10 cellular contexts compared by ENCODE assay signal in the genomic region with DNA sequence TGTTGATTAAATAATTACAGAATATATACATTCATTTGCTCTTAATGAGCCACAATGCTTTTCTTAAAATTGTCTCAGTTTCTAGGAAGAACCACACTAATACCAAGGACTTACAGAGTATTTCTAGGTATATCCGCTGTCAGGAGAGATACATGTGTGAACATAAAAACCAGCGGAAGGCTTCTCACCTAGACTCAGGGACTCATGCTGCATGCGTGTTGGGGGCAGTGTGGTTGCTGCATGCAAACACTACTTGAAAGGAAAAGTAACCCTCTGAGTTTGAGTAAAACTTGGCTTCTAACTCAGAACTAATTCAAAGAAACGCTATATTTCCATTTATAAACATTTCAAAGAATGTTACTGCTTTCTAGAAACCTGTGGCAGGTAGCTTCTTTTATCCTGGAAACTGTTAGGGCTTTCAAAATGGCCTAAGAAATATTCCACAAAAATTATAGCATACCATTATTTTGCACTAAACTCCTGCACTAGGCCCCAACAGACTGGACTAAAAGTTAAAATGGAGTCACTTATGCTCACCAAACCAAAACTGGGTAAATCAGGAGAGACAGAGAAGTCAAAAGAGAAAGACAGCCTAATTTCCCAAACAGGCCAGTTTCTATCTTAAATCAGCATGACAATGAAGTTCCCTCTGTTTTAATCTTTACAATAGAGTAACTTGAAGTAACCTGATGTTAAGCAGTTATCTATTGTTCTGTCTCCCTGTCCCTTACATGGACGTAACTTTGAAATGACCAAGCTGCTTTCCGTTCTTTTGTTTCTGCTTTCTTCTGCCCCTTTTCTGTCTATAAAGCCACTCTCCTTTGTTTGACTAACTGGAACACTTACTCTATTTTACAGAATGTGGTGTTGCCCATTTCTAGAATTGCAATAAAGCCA.
A peak's percentile ranks its signal among the peaks of the same experiment; 100 is the strongest.
DNase-seq lines count a peak whose midpoint lies in the region; ATAC-seq and TF ChIP-seq lines count a peak whose summit lies in the region.
"Had no signal": no experiment of that assay in that cellular context is flagged by ENCODE, and none has a peak within 500 bp of the region (broad histone marks: within the 10 kb centered on the region; RNA-seq: fewer than 3 reads in every experiment).

No MANE protein-coding gene starts in this region.

- H3K27ac Mint-ChIP-seq in activated CD8-positive, alpha-beta T cell treated with anti-CD3 and anti-CD28 coated beads, Interleukin-2, amount 10 ng/mL, durations not matched to agents 7 days and 5 days, result peak overlapping the region; percentile 94
- H3K27ac Mint-ChIP-seq in nephron progenitor cell, result no peak overlapping the region

- peak overlapping the region; percentile 22 for H3K4me3 Mint-ChIP-seq in activated CD8-positive, alpha-beta T cell treated with anti-CD3 and anti-CD28 coated beads, Interleukin-2, amount 10 ng/mL, durations not matched to agents 7 days and 5 days
- H3K4me3 Mint-ChIP-seq in nephron progenitor cell, result no peak overlapping the region

- H3K4me1 ChIP-seq in HUES48 (ENCODE audit: control insufficient read depth, insufficient read depth, low read length), result peaks cover 47% of the 10 kb centered on the region

- H3K9me3 Mint-ChIP-seq in activated CD8-positive, alpha-beta T cell treated with anti-CD3 and anti-CD28 coated beads, Interleukin-2, amount 10 ng/mL, durations not matched to agents 7 days and 5 days (ENCODE audit: insufficient read depth), result peaks cover 21% of the 10 kb centered on the region
- H3K9me3 Mint-ChIP-seq in nephron progenitor cell, result peaks cover 16% of the 10 kb centered on the region

- H3K4me1 Mint-ChIP-seq in activated CD8-positive, alpha-beta T cell treated with anti-CD3 and anti-CD28 coated beads, Interleukin-2, amount 10 ng/mL, durations not matched to agents 7 days and 5 days (ENCODE audit: low read depth), result peaks cover 92% of the 10 kb centered on the region
- H3K4me1 Mint-ChIP-seq in nephron progenitor cell, result peaks cover 8% of the 10 kb centered on the region

- no peaks in the 10 kb centered on the region for H3K36me3 ChIP-seq in HUES48 (ENCODE audit: control insufficient read depth, insufficient read depth, low read length)
- H3K36me3 ChIP-seq: lower lobe of right lung had no signal

- peak; percentile 90 for DNase-seq in activated CD8-positive, alpha-beta T cell treated with anti-CD3 and anti-CD28 coated beads, Interleukin-2, amount 10 ng/mL, durations not matched to agents 7 days and 5 days
- DNase-seq in effector CD4-positive, alpha-beta T cell, result peak; percentile 5
- peak; percentile 13 to 44 (median 40) for DNase-seq in stimulated activated CD4-positive, alpha-beta T cell treated with anti-CD3 and anti-CD28 coated beads, TNF-alpha, amount 100 ng/mL, for 24 hours (ENCODE audit: low read depth in 3 of 3)
- no peak for DNase-seq in nephron progenitor cell
- no peak for DNase-seq in GM19240 (ENCODE audit: insufficient read length, low spot score)
- DNase-seq in left ventricle myocardium superior, result no peak
- DNase-seq: lower lobe of right lung, NCI-H1105 treated with DMSO at 0.1 percent for 48 hours had no signal

- no peak overlapping the region for H3K9ac ChIP-seq in HUES48 (ENCODE audit: low read depth, low read length)

- no peaks in the 10 kb centered on the region for H3K27me3 Mint-ChIP-seq in activated CD8-positive, alpha-beta T cell treated with anti-CD3 and anti-CD28 coated beads, Interleukin-2, amount 10 ng/mL, durations not matched to agents 7 days and 5 days (ENCODE audit: low read depth)
- peaks cover 3% of the 10 kb centered on the region for H3K27me3 Mint-ChIP-seq in nephron progenitor cell (ENCODE audit: low read depth, poor library complexity)

- peaks cover 90% of the 10 kb centered on the region for H3K36me3 Mint-ChIP-seq in activated CD8-positive, alpha-beta T cell treated with anti-CD3 and anti-CD28 coated beads, Interleukin-2, amount 10 ng/mL, durations not matched to agents 7 days and 5 days (ENCODE audit: low read depth)
- peaks cover 24% of the 10 kb centered on the region for H3K36me3 Mint-ChIP-seq in nephron progenitor cell (ENCODE audit: low read depth)

- peak; percentile 91 for ATAC-seq in activated CD8-positive, alpha-beta T cell treated with anti-CD3 and anti-CD28 coated beads, Interleukin-2, amount 10 ng/mL, durations not matched to agents 7 days and 5 days
- ATAC-seq in HG02973 (IDR thresholded peaks at IDR 0.05; ENCODE audit: unreplicated experiment) (no peak), left ventricle myocardium superior (no peak)
- ATAC-seq: lower lobe of right lung had no signal

- H3K9me3 ChIP-seq in HUES48 (ENCODE audit: control insufficient read depth, insufficient read depth, low read length), result no peaks in the 10 kb centered on the region
- H3K9me3 ChIP-seq: lower lobe of right lung had no signal

- CTCF ChIA-PET in activated CD8-positive, alpha-beta T cell treated with anti-CD3 and anti-CD28 coated beads, Interleukin-2, amount 10 ng/mL, durations not matched to agents 7 days and 5 days (lab: Charles Lee), result interaction anchor here (0.7 to 1.5 kb wide), 3 partner anchors 45 to 64 kb away, joined by 3 to 7 read pairs (median 7); no protein-coding TSS in a partner anchor

- peak overlapping the region; percentile 78 for H3K27ac ChIP-seq in HUES48 (ENCODE audit: low read depth, low read length)
- H3K27ac ChIP-seq: lower lobe of right lung had no signal

- intact Hi-C loops in left ventricle myocardium superior (cut with micrococcal nuclease), result no loop called here

- H3K4me3 ChIP-seq in HUES48 (ENCODE audit: low read depth, low read length), result no peak overlapping the region
- H3K4me3 ChIP-seq: lower lobe of right lung had no signal

- H3K27me3 ChIP-seq in HUES48 (ENCODE audit: control insufficient read depth, insufficient read depth, low read length), result peaks cover 7% of the 10 kb centered on the region; the same call in 1 of the 2 replicates

- POLR2A ChIA-PET in activated CD8-positive, alpha-beta T cell treated with anti-CD3 and anti-CD28 coated beads, Interleukin-2, amount 10 ng/mL, durations not matched to agents 7 days and 5 days (lab: Charles Lee), result interaction anchor here (0.7 to 3.3 kb wide), 8 partner anchors 20 to 151 kb away, joined by 3 to 14 read pairs (median 4); a partner anchor contains a TSS

- no peak for TF ChIP-seq CTCF in nephron progenitor cell (IDR thresholded peaks at IDR 0.05)

Comparison
In these comparisons a context has a peak if more than half of its experiments do, and no peak if none do; other contexts are left out.
1. DNase-seq: peak in activated CD8-positive, alpha-beta T cell treated with anti-CD3 and anti-CD28 coated beads, Interleukin-2, amount 10 ng/mL, durations not matched to agents 7 days and 5 days (single experiment), effector CD4-positive, alpha-beta T cell (single experiment) and stimulated activated CD4-positive, alpha-beta T cell treated with anti-CD3 and anti-CD28 coated beads, TNF-alpha, amount 100 ng/mL, for 24 hours (3 of 3); none in nephron progenitor cell (single experiment), GM19240 (single experiment) and left ventricle myocardium superior (single experiment).